In genomic region chr7:68121056-68121455, GRCh38 we compare ENCODE assay signal across 24 cellular contexts.
"Had no signal": no experiment of that assay in that cellular context is flagged by ENCODE, and none has a peak within 500 bp of the region (broad histone marks: within the 10 kb centered on the region; RNA-seq: fewer than 3 reads in every experiment).

No MANE protein-coding gene starts in this region.

- H3K27ac ChIP-seq: coronary artery, dorsolateral prefrontal cortex, esophagus muscularis mucosa, foreskin keratinocyte, gastroesophageal sphincter, heart left ventricle, hepatocyte, left lung, lower lobe of right lung had no signal

- H3K4me1 Mint-ChIP-seq: immature natural killer cell; naive B cell; naive thymus-derived CD8-positive, alpha-beta T cell had no signal

- H3K36me3 ChIP-seq: esophagus muscularis mucosa, gastroesophageal sphincter, heart left ventricle, left lung, lower lobe of right lung had no signal

- DNase-seq: dermis blood vessel endothelial cell; dorsolateral prefrontal cortex; effector CD4-positive, alpha-beta T cell; effector memory CD4-positive, alpha-beta T cell; foreskin keratinocyte; heart left ventricle; hypothalamus; immature natural killer cell; islet precursor cell; left cardiac atrium; left lung; left ventricle myocardium superior; lower lobe of right lung; mesenchymal stem cell; mucosa of descending colon; naive B cell; naive thymus-derived CD8-positive, alpha-beta T cell had no signal

- H3K27ac Mint-ChIP-seq: immature natural killer cell; mesothelial cell of epicardium; naive B cell; naive thymus-derived CD8-positive, alpha-beta T cell had no signal

- FAIRE-seq: endothelial cell of umbilical vein, frontal cortex had no signal

- H3K4me3 Mint-ChIP-seq: immature natural killer cell; mesothelial cell of epicardium; naive B cell; naive thymus-derived CD8-positive, alpha-beta T cell had no signal

- H3K4me2 ChIP-seq: hepatocyte had no signal

- H3K27me3 ChIP-seq: esophagus muscularis mucosa, foreskin keratinocyte, gastroesophageal sphincter, left lung had no signal

- H3K79me2 ChIP-seq: hepatocyte had no signal

- H3K4me3 ChIP-seq: coronary artery, dorsolateral prefrontal cortex, esophagus muscularis mucosa, gastroesophageal sphincter, heart left ventricle, hepatocyte, left lung, lower lobe of right lung, mucosa of descending colon had no signal

- H3K4me1 ChIP-seq: esophagus muscularis mucosa, foreskin keratinocyte, gastroesophageal sphincter, heart left ventricle, left lung, lower lobe of right lung had no signal

- H3K27me3 Mint-ChIP-seq: naive B cell; naive thymus-derived CD8-positive, alpha-beta T cell had no signal

- H2AFZ ChIP-seq: hepatocyte had no signal
